ENCODE assay signal across 9 cellular contexts in the genomic region with DNA sequence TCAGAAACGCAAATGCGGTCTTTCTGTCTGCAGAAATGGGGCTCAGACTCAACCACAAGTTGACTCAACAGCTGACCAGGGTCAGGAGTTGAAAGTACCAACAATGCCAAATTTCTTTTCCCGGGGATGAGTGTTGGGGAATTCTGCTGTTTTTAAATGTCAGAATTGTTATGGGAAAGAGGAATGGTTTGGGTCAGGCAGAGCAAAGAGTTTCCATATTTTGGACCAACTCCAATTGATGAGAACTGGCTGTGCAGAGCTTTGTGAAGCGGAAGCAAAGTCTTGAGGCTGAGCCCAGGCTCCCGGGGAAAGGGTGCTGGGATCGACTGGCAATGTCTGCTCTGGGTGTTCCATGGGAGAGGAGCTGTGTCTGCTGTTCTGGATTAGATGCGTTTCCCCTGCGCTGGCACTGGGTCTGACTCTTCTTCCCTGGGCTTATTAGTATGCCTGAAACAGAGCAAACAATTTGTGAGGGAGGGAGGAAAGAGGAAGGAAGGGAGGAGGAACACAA. TPM values are rescaled to one million over a fixed set of nuclear protein-coding genes. Genes with fewer than 3 reads are reported as not detected.
DNase-seq lines count a peak whose midpoint lies in the region; ATAC-seq and TF ChIP-seq lines count a peak whose summit lies in the region.
"Had no signal": no experiment of that assay in that cellular context is flagged by ENCODE, and none has a peak within 500 bp of the region (broad histone marks: within the 10 kb centered on the region; RNA-seq: fewer than 3 reads in every experiment).

No MANE protein-coding gene starts in this region.

- H3K27me3 ChIP-seq in liver (ENCODE audit: control insufficient read depth in 4 of 4, insufficient read depth in 4 of 4, low read length in 3 of 4) (no peaks in the 10 kb centered on the region), upper lobe of left lung (no peaks in the 10 kb centered on the region)

- DNase-seq in SKM-1 treated with dmso at 0.1 percent for 144 hours (lab: John Stamatoyannopoulos, UW; ENCODE audit: unreplicated experiment): peak; percentile 60
- no peak for DNase-seq in SKM-1 (lab: John Stamatoyannopoulos, UW; ENCODE audit: unreplicated experiment)
- peak; percentile 92 for DNase-seq in cardiac fibroblast (ENCODE audit: low read depth in 2 of 2)
- DNase-seq in upper lobe of left lung: no peak
- DNase-seq in DMS79 (lab: John Stamatoyannopoulos, UW): no peak
- DNase-seq: naive thymus-derived CD8-positive, alpha-beta T cell had no signal

- no peak for TF ChIP-seq CTCF in cardiac fibroblast (IDR thresholded peaks at IDR 0.05; ENCODE audit: low read depth, low read length)
- no peak for TF ChIP-seq CTCF in liver (IDR thresholded peaks at IDR 0.05; ENCODE audit: low read depth, low read length, missing input control)
- TF ChIP-seq CTCF in upper lobe of left lung (IDR thresholded peaks at IDR 0.05): no peak

- TF ChIP-seq RAD21 in liver (IDR thresholded peaks at IDR 0.05): no peak

- H3K9me3 ChIP-seq in liver (ENCODE audit: control insufficient read depth in 4 of 4, low read length in 3 of 4): no peaks in the 10 kb centered on the region
- no peaks in the 10 kb centered on the region for H3K9me3 ChIP-seq in upper lobe of left lung

- H3K27ac ChIP-seq in liver (ENCODE audit: low read depth in 1 of 2, low read length in 2 of 2) (peak overlapping the region in 1 of 2 donors; percentile 1), upper lobe of left lung (peak overlapping the region in 3 of 4 donors; percentile 31 to 69 (median 62))

- no peak for TF ChIP-seq POLR2A in upper lobe of left lung (IDR thresholded peaks at IDR 0.05)

- WGBS in liver: 78% methylated on average over 8 of the region's 8 CpGs
- 59 to 70% methylated on average over 8 of the region's 8 CpGs for WGBS in upper lobe of left lung, 2 donors

- H3K4me3 ChIP-seq in cardiac fibroblast (replicated peaks in 1 of 2; ENCODE audit: low read depth in 2 of 2, low read length in 2 of 2) (peak overlapping the region in 1 of 2 donors; percentile 22), liver (ENCODE audit: low read depth in 1 of 3, low read length in 3 of 3) (no peak overlapping the region), upper lobe of left lung (no peak overlapping the region)

- no peaks in the 10 kb centered on the region for H3K4me1 ChIP-seq in liver (ENCODE audit: control insufficient read depth in 4 of 4, insufficient read depth in 4 of 4, low read length in 3 of 4)
- peaks cover 13 to 36% (median 28%) of the 10 kb centered on the region in 4 donors for H3K4me1 ChIP-seq in upper lobe of left lung

- ATAC-seq in upper lobe of left lung (ENCODE audit: low FRiP score in 2 of 2): peak in 1 of 2 donors; percentile 84
- ATAC-seq in GM19351 (IDR thresholded peaks at IDR 0.05; ENCODE audit: unreplicated experiment): no peak
- no peak for ATAC-seq in HG03108 (IDR thresholded peaks at IDR 0.05; ENCODE audit: unreplicated experiment)
- ATAC-seq: naive thymus-derived CD8-positive, alpha-beta T cell had no signal

- H3K9ac ChIP-seq in liver (ENCODE audit: low read depth in 1 of 2, low read length in 2 of 2): no peak overlapping the region

- TF ChIP-seq EP300 in upper lobe of left lung (IDR thresholded peaks at IDR 0.05): no peak

- H3K36me3 ChIP-seq in liver (ENCODE audit: control insufficient read depth in 4 of 4, insufficient read depth in 3 of 4, low read depth in 1 of 4, low read length in 3 of 4): no peaks in the 10 kb centered on the region
- H3K36me3 ChIP-seq in upper lobe of left lung: no peaks in the 10 kb centered on the region

TF ChIP-seq in liver, 16 proteins besides CTCF, POLR2A, EP300 and RAD21:
- TF ChIP-seq HNF4G (IDR thresholded peaks at IDR 0.05): no peak
- no peak for TF ChIP-seq EGR1 (IDR thresholded peaks at IDR 0.05; ENCODE audit: low read depth in 2 of 2)
- TF ChIP-seq REST (IDR thresholded peaks at IDR 0.05): peak; percentile 87
- TF ChIP-seq YY1 (IDR thresholded peaks at IDR 0.05): no peak
- peak; percentile 96 for TF ChIP-seq NR2F2 (IDR thresholded peaks at IDR 0.05)
- no peak for TF ChIP-seq FOXA2 (IDR thresholded peaks at IDR 0.05)
- TF ChIP-seq SP1 (IDR thresholded peaks at IDR 0.05): peak; percentile 36
- no peak for TF ChIP-seq MAX (IDR thresholded peaks at IDR 0.05)
- TF ChIP-seq RXRA (IDR thresholded peaks at IDR 0.05): peak; percentile 36
- no peak for TF ChIP-seq FOXA1 (IDR thresholded peaks at IDR 0.05)

RNA-seq across cellular contexts. Expression of gene TXN2, which starts 36.2 kb away (rescaled TPM):
- total RNA-seq in liver (10 to 100 TPM; 27.5 to 32.7 TPM), upper lobe of left lung (10 to 100 TPM; 30.4 to 69.5 (median 53.6) TPM)
- polyA plus RNA-seq in liver: 100 to 1,000 TPM; 114 to 154 TPM

RNA-seq across cellular contexts. Expression of gene MYH9, which starts 57.4 kb away (rescaled TPM):
- 100 to 1,000 TPM; 123 to 150 TPM for total RNA-seq in liver
- polyA plus RNA-seq in liver: 10 to 100 TPM; 32.3 to 74.1 TPM
- total RNA-seq in upper lobe of left lung: 100 to 1,000 TPM; 486 to 925 (median 599) TPM

Comparison
In these comparisons a context has a peak if more than half of its experiments do, and no peak if none do; other contexts are left out.
1. DNase-seq: peak in SKM-1 treated with dmso at 0.1 percent for 144 hours (single experiment) and cardiac fibroblast (2 of 2); none in SKM-1 (single experiment), upper lobe of left lung (0 of 2) and DMS79 (single experiment).